In genomic region chr3:31974454-31974853, GRCh38 we compare ENCODE assay signal across 22 cellular contexts. TPM values are rescaled to one million over a fixed set of nuclear protein-coding genes. Genes with fewer than 3 reads are reported as not detected.
A peak's percentile ranks its signal among the peaks of the same experiment; 100 is the strongest.
DNase-seq lines count a peak whose midpoint lies in the region; ATAC-seq and TF ChIP-seq lines count a peak whose summit lies in the region.
"Had no signal": no experiment of that assay in that cellular context is flagged by ENCODE, and none has a peak within 500 bp of the region (broad histone marks: within the 10 kb centered on the region; RNA-seq: fewer than 3 reads in every experiment).

No MANE protein-coding gene starts in this region.

- H3F3A ChIP-seq in GM23338 (replicated peaks; ENCODE audit: low read depth) (0 out of 2 replicates have a peak, but pooled peaks cover 2% of the 10 kb centered on the region), neural progenitor cell (ENCODE audit: low read depth) (peaks cover 1% of the 10 kb centered on the region)

- ATAC-seq in GM23338: no peak
- ATAC-seq in mucosa of descending colon: peak; percentile 30
- ATAC-seq in GM18517 (IDR thresholded peaks at IDR 0.05; ENCODE audit: unreplicated experiment): no peak
- ATAC-seq: esophagus mucosa had no signal

- H3K27me3 Mint-ChIP-seq in GM23338 (ENCODE audit: insufficient read depth, low read depth, poor library complexity): peaks cover 5% of the 10 kb centered on the region
- H3K27me3 Mint-ChIP-seq in neural progenitor cell (ENCODE audit: insufficient read depth, low read depth): peaks cover 14% of the 10 kb centered on the region
- H3K27me3 Mint-ChIP-seq in activated naive CD4-positive, alpha-beta T cell treated with anti-CD3 and anti-CD28 coated beads for 36 hours (ENCODE audit: low read depth): peaks cover 42% of the 10 kb centered on the region

- H3K4me3 ChIP-seq in GM23338: no peak overlapping the region
- no peak overlapping the region for H3K4me3 ChIP-seq in SJCRH30
- no peak overlapping the region for H3K4me3 ChIP-seq in choroid plexus epithelial cell (ENCODE audit: low read depth, low read length)
- no peak overlapping the region for H3K4me3 ChIP-seq in mucosa of descending colon
- H3K4me3 ChIP-seq in neural progenitor cell: no peak overlapping the region
- H3K4me3 ChIP-seq: right atrium auricular region, upper lobe of left lung had no signal

- H3K9me3 ChIP-seq in SJCRH30 (replicated peaks) (no peaks in the 10 kb centered on the region), mucosa of descending colon (no peaks in the 10 kb centered on the region), neural progenitor cell (ENCODE audit: low read depth) (no peaks in the 10 kb centered on the region)
- H3K9me3 ChIP-seq: right atrium auricular region, upper lobe of left lung had no signal

- CTCF ChIA-PET in activated naive CD4-positive, alpha-beta T cell treated with anti-CD3 and anti-CD28 coated beads for 36 hours (lab: Charles Lee): no interaction called here

- H3K79me2 ChIP-seq in GM23338 (replicated peaks; ENCODE audit: insufficient read depth): peaks cover 100% of the 10 kb centered on the region
- no peaks in the 10 kb centered on the region for H3K79me2 ChIP-seq in neural progenitor cell (ENCODE audit: low read depth)

- TF ChIP-seq CTCF in GM23338 (conservative IDR thresholded peaks at IDR 0.05; ENCODE audit: low read depth in 2 of 2): no peak
- TF ChIP-seq CTCF in choroid plexus epithelial cell (conservative IDR thresholded peaks at IDR 0.05; ENCODE audit: low read depth, low read length): no peak
- no peak for TF ChIP-seq CTCF in mucosa of descending colon (IDR thresholded peaks at IDR 0.05)
- no peak for TF ChIP-seq CTCF in neural progenitor cell (IDR thresholded peaks at IDR 0.05)

- intact Hi-C loops in mucosa of descending colon (cut with DNase I, micrococcal nuclease): no loop called here
- intact Hi-C loops in activated naive CD4-positive, alpha-beta T cell treated with anti-CD3 and anti-CD28 coated beads for 36 hours (cut with micrococcal nuclease): loop anchor here (10.0 kb wide), 1 partner anchor 900 kb away; no protein-coding TSS in a partner anchor

- H3K4me1 ChIP-seq in GM23338 (ENCODE audit: insufficient read depth) (peaks cover 72% of the 10 kb centered on the region), SJCRH30 (peaks cover 3% of the 10 kb centered on the region; the same call in 1 of the 2 replicates), mucosa of descending colon (ENCODE audit: low read depth) (no peaks in the 10 kb centered on the region), neural progenitor cell (peaks cover 6% of the 10 kb centered on the region)

- H3K4me2 ChIP-seq in GM23338 (0 out of 2 replicates have a peak overlapping the region, but pooled peaks have one; percentile 48), neural progenitor cell (no peak overlapping the region)

- H3K9ac ChIP-seq in neural progenitor cell: no peak overlapping the region

- DNase-seq in GM23338 (ENCODE audit: low spot score) (no peak), SJCRH30 (peak; percentile 4 to 17), choroid plexus epithelial cell (ENCODE audit: low read depth) (peak; percentile 96), mucosa of descending colon (no peak), NCI-H446 treated with DMSO at 0.1 percent for 48 hours (lab: John Stamatoyannopoulos, UW) (no peak), neural progenitor cell (ENCODE audit: low spot score) (no peak)
- DNase-seq in activated naive CD4-positive, alpha-beta T cell treated with anti-CD3 and anti-CD28 coated beads for 36 hours: no peak
- DNase-seq: activated CD4-positive, CD25-positive, alpha-beta regulatory T cell treated with anti-CD3 and anti-CD28 coated beads, Interleukin-2, amount 50 U/mL, for 72 hours; activated naive CD8-positive, alpha-beta T cell treated with anti-CD3 and anti-CD28 coated beads, Interleukin-2, amount 10 ng/mL, durations not matched to agents 7 days and 5 days; central memory CD4-positive, alpha-beta T cell; DND-41; effector CD4-positive, alpha-beta T cell; hippocampal formation; NCI-H1092; NCI-H2107; NCI-H526; upper lobe of left lung had no signal

- H3K9me3 Mint-ChIP-seq in GM23338 (no peaks in the 10 kb centered on the region), neural progenitor cell (no peaks in the 10 kb centered on the region)
- H3K9me3 Mint-ChIP-seq in activated naive CD4-positive, alpha-beta T cell treated with anti-CD3 and anti-CD28 coated beads for 36 hours: no peaks in the 10 kb centered on the region
- H3K9me3 Mint-ChIP-seq: activated naive CD8-positive, alpha-beta T cell treated with anti-CD3 and anti-CD28 coated beads, Interleukin-2, amount 10 ng/mL, durations not matched to agents 7 days and 5 days; activated T-helper 1 cell treated with anti-CD3 and anti-CD28 coated beads, Interleukin-12 subunit alpha, Interleukin-12 subunit beta, Interleukin-2, Interleukin-4 antibody, amounts not matched to agents 30 ng/mL and 10 ng/mL and 1 ng/mL, durations not matched to agents 14 hours and 24 hours and 36 hours; stimulated activated naive CD8-positive, alpha-beta T cell treated with anti-CD3 and anti-CD28 coated beads, Interleukin-15, Interleukin-2, amounts not matched to agents 100 ng/mL and 50 ng/mL, for 24 hours had no signal

- H3K27ac Mint-ChIP-seq in GM23338 (no peak overlapping the region), neural progenitor cell (no peak overlapping the region)
- H3K27ac Mint-ChIP-seq in activated naive CD4-positive, alpha-beta T cell treated with anti-CD3 and anti-CD28 coated beads for 36 hours: no peak overlapping the region
- H3K27ac Mint-ChIP-seq: activated naive CD8-positive, alpha-beta T cell treated with anti-CD3 and anti-CD28 coated beads, Interleukin-2, amount 10 ng/mL, durations not matched to agents 7 days and 5 days; activated T-helper 1 cell treated with anti-CD3 and anti-CD28 coated beads, Interleukin-12 subunit alpha, Interleukin-12 subunit beta, Interleukin-2, Interleukin-4 antibody, amounts not matched to agents 30 ng/mL and 10 ng/mL and 1 ng/mL, durations not matched to agents 14 hours and 24 hours and 36 hours; stimulated activated naive CD8-positive, alpha-beta T cell treated with anti-CD3 and anti-CD28 coated beads, Interleukin-15, Interleukin-2, amounts not matched to agents 100 ng/mL and 50 ng/mL, for 24 hours had no signal

- H3K36me3 ChIP-seq in GM23338 (ENCODE audit: insufficient read depth) (0 out of 2 replicates have a peak, but pooled peaks cover 5% of the 10 kb centered on the region), SJCRH30 (no peaks in the 10 kb centered on the region), mucosa of descending colon (ENCODE audit: low read depth) (no peaks in the 10 kb centered on the region), neural progenitor cell (no peaks in the 10 kb centered on the region)
- H3K36me3 ChIP-seq: right atrium auricular region, upper lobe of left lung had no signal

- no peak overlapping the region for H2AFZ ChIP-seq in GM23338
- no peak overlapping the region for H2AFZ ChIP-seq in neural progenitor cell (replicated peaks)

- no peaks in the 10 kb centered on the region for H3K9me2 ChIP-seq in GM23338 (ENCODE audit: insufficient read depth)

- H3K4me1 Mint-ChIP-seq in GM23338: peaks cover 68% of the 10 kb centered on the region
- H3K4me1 Mint-ChIP-seq in neural progenitor cell: peaks cover 3% of the 10 kb centered on the region
- peaks cover 17% of the 10 kb centered on the region for H3K4me1 Mint-ChIP-seq in activated naive CD4-positive, alpha-beta T cell treated with anti-CD3 and anti-CD28 coated beads for 36 hours (ENCODE audit: low read depth)

- H3K27ac ChIP-seq in GM23338 (ENCODE audit: low read depth): no peak overlapping the region
- no peak overlapping the region for H3K27ac ChIP-seq in SJCRH30
- no peak overlapping the region for H3K27ac ChIP-seq in neural progenitor cell
- H3K27ac ChIP-seq: right atrium auricular region, upper lobe of left lung had no signal

- H3K4me3 Mint-ChIP-seq in GM23338 (no peak overlapping the region), neural progenitor cell (no peak overlapping the region)
- H3K4me3 Mint-ChIP-seq in activated naive CD4-positive, alpha-beta T cell treated with anti-CD3 and anti-CD28 coated beads for 36 hours: no peak overlapping the region
- H3K4me3 Mint-ChIP-seq: activated naive CD8-positive, alpha-beta T cell treated with anti-CD3 and anti-CD28 coated beads, Interleukin-2, amount 10 ng/mL, durations not matched to agents 7 days and 5 days; activated T-helper 1 cell treated with anti-CD3 and anti-CD28 coated beads, Interleukin-12 subunit alpha, Interleukin-12 subunit beta, Interleukin-2, Interleukin-4 antibody, amounts not matched to agents 30 ng/mL and 10 ng/mL and 1 ng/mL, durations not matched to agents 14 hours and 24 hours and 36 hours; stimulated activated naive CD8-positive, alpha-beta T cell treated with anti-CD3 and anti-CD28 coated beads, Interleukin-15, Interleukin-2, amounts not matched to agents 100 ng/mL and 50 ng/mL, for 24 hours had no signal

- peaks cover 28% of the 10 kb centered on the region for H3K36me3 Mint-ChIP-seq in GM23338 (ENCODE audit: low read depth)
- H3K36me3 Mint-ChIP-seq in neural progenitor cell: no peaks in the 10 kb centered on the region
- H3K36me3 Mint-ChIP-seq in activated naive CD4-positive, alpha-beta T cell treated with anti-CD3 and anti-CD28 coated beads for 36 hours (ENCODE audit: low read depth): no peaks in the 10 kb centered on the region

- H4K20me1 ChIP-seq in GM23338 (replicated peaks; ENCODE audit: insufficient read depth) (peaks cover 13% of the 10 kb centered on the region; the same call in 1 of the 2 replicates), neural progenitor cell (ENCODE audit: low read depth) (no peaks in the 10 kb centered on the region)

- H3K27me3 ChIP-seq in GM23338 (ENCODE audit: insufficient read depth) (no peaks in the 10 kb centered on the region), SJCRH30 (no peaks in the 10 kb centered on the region), neural progenitor cell (peaks cover 5% of the 10 kb centered on the region)
- H3K27me3 ChIP-seq: right atrium auricular region, upper lobe of left lung had no signal

TF ChIP-seq in GM23338, 12 proteins besides CTCF, POLR2A, EP300 and RAD21:
- no peak for TF ChIP-seq STAT1 (IDR thresholded peaks at IDR 0.05; ENCODE audit: unreplicated experiment)

RNA-seq across cellular contexts. Expression of gene OSBPL10, which starts 6.6 kb away (rescaled TPM):
- total RNA-seq in GM23338 (2014; rRNA removed; shearing (Covaris generic)): 149 and 204 TPM in 2 replicates
- 20.0 and 23.8 TPM in 2 replicates for polyA plus RNA-seq in GM23338 (2016; fragmentation: Nextera tagmentation; extraction: Ambion mirVana)
- total RNA-seq in SJCRH30 (2014; rRNA removed; shearing (Covaris generic)): 1.5 and 2.0 TPM in 2 replicates
- 10 to 100 TPM; 15.7 to 23.9 (median 16.6) TPM for total RNA-seq in mucosa of descending colon
- 5.1 and 8.4 TPM in 2 replicates for total RNA-seq in neural progenitor cell (ENCODE audit: low replicate concordance)
- 1 to 10 TPM; 6.1 to 6.4 TPM for total RNA-seq in activated naive CD4-positive, alpha-beta T cell treated with anti-CD3 and anti-CD28 coated beads for 36 hours

RNA-seq across cellular contexts. Expression of gene ZNF860, which starts 7.1 kb away (rescaled TPM):
- 12.4 and 14.7 TPM in 2 replicates for total RNA-seq in GM23338 (2014; rRNA removed; shearing (Covaris generic))
- polyA plus RNA-seq in GM23338 (2016; fragmentation: Nextera tagmentation; extraction: Ambion mirVana): 2.7 and 5.2 TPM in 2 replicates
- total RNA-seq in SJCRH30 (2014; rRNA removed; shearing (Covaris generic)): 0.06 TPM in 1 of 2 replicates, not detected in the other
- 1 to 10 TPM in 1 of 3 donors, under 1 TPM in 2; 0.63 to 1.0 (median 0.70) TPM for total RNA-seq in mucosa of descending colon
- 0.22 and 0.43 TPM in 2 replicates for total RNA-seq in neural progenitor cell (ENCODE audit: low replicate concordance)
- under 1 TPM in 1 of 2 experiments, not detected in 1; 0.07 TPM for total RNA-seq in activated naive CD4-positive, alpha-beta T cell treated with anti-CD3 and anti-CD28 coated beads for 36 hours
- total RNA-seq: activated naive CD8-positive, alpha-beta T cell treated with anti-CD3 and anti-CD28 coated beads, Interleukin-2, amount 10 ng/mL, durations not matched to agents 7 days and 5 days had no signal

Comparison
In these comparisons a context has a peak if more than half of its experiments do, and no peak if none do; other contexts are left out.
1. DNase-seq: peak in SJCRH30 (2 of 2) and choroid plexus epithelial cell (single experiment); none in GM23338 (single experiment), mucosa of descending colon (0 of 3), NCI-H446 treated with DMSO at 0.1 percent for 48 hours (single experiment), neural progenitor cell (single experiment) and activated naive CD4-positive, alpha-beta T cell treated with anti-CD3 and anti-CD28 coated beads for 36 hours (single experiment).